Comparison of ENCODE assay signal across 8 cellular contexts in genomic region chr6:85643530-85644373, GRCh38. TPM values are rescaled to one million over a fixed set of nuclear protein-coding genes. Genes with fewer than 3 reads are reported as not detected.
DNase-seq lines count a peak whose midpoint lies in the region; ATAC-seq and TF ChIP-seq lines count a peak whose summit lies in the region.

No MANE protein-coding gene starts in this region.

- H3K9me3 ChIP-seq in MG63 (peaks cover 7% of the 10 kb centered on the region), thoracic aorta (no peaks in the 10 kb centered on the region)

- ATAC-seq in omental fat pad (ENCODE audit: low FRiP score): peak; percentile 52
- ATAC-seq in thoracic aorta (ENCODE audit: insufficient number of reproducible peaks, low FRiP score, low read depth): peak; percentile 79

- DNase-seq in GF-D8 (lab: John Stamatoyannopoulos, UW) (peak; percentile 90), HCEC 1CT (peak; percentile 97), MG63 (peak; percentile 92), SHP77 treated with DMSO at 0.1 percent for 48 hours (lab: John Stamatoyannopoulos, UW) (peak; percentile 49), glomerular visceral epithelial cell (ENCODE audit: extremely low spot score) (peak; percentile 96), omental fat pad (ENCODE audit: low spot score) (peak; percentile 57), thoracic aorta (ENCODE audit: low spot score) (peak; percentile 67)
- DNase-seq in activated naive CD4-positive, alpha-beta T cell treated with anti-CD3 and anti-CD28 coated beads, Interleukin-2, amount 50 U/mL, for 16 hours: peak; percentile 79

- peaks cover 10 to 29% of the 10 kb centered on the region in 2 donors for H3K4me1 ChIP-seq in thoracic aorta (ENCODE audit: control insufficient read depth in 1 of 2, low read depth in 2 of 2)

- peaks cover 38% of the 10 kb centered on the region for H3K36me3 ChIP-seq in MG63
- no peaks in the 10 kb centered on the region for H3K36me3 ChIP-seq in thoracic aorta

- H3K27me3 ChIP-seq in MG63 (no peaks in the 10 kb centered on the region), thoracic aorta (replicated peaks; ENCODE audit: insufficient read depth) (no peaks in the 10 kb centered on the region)

- TF ChIP-seq CTCF in omental fat pad (IDR thresholded peaks at IDR 0.05) (no peak), thoracic aorta (IDR thresholded peaks at IDR 0.05) (no peak)

- H3K27ac ChIP-seq in thoracic aorta: peak overlapping the region; percentile 99

- H3K4me3 ChIP-seq in MG63 (peak overlapping the region; percentile 71), thoracic aorta (peak overlapping the region; percentile 80)

RNA-seq across cellular contexts. Expression of gene SYNCRIP, which starts 1.1 kb away (rescaled TPM):
- 89.9 and 199 TPM in 2 replicates for total RNA-seq in MG63 (2014; rRNA removed; shearing (Covaris generic); ENCODE audit: low replicate concordance)
- total RNA-seq in omental fat pad (100 to 1,000 TPM in 1 of 4 donors, 10 to 100 TPM in 3; 52.9 to 126 (median 64.1) TPM), thoracic aorta (10 to 100 TPM; 47.7 to 94.2 TPM)

RNA-seq across cellular contexts. Expression of gene SNX14, which starts 50.1 kb away (rescaled TPM):
- 65.8 and 88.2 TPM in 2 replicates for total RNA-seq in MG63 (2014; rRNA removed; shearing (Covaris generic); ENCODE audit: low replicate concordance)
- total RNA-seq in omental fat pad: 10 to 100 TPM; 62.8 to 97.6 (median 85.9) TPM
- 100 to 1,000 TPM in 1 of 2 donors, 10 to 100 TPM in 1; 66.5 to 131 TPM for total RNA-seq in thoracic aorta

Comparison
In these comparisons a context has a peak if more than half of its experiments do, and no peak if none do; other contexts are left out.
1. Peak in every context shown above with its lines: DNase-seq, ATAC-seq, H3K4me3 ChIP-seq and H3K27ac ChIP-seq.